8 cellular contexts compared by ENCODE assay signal in the genomic region with DNA sequence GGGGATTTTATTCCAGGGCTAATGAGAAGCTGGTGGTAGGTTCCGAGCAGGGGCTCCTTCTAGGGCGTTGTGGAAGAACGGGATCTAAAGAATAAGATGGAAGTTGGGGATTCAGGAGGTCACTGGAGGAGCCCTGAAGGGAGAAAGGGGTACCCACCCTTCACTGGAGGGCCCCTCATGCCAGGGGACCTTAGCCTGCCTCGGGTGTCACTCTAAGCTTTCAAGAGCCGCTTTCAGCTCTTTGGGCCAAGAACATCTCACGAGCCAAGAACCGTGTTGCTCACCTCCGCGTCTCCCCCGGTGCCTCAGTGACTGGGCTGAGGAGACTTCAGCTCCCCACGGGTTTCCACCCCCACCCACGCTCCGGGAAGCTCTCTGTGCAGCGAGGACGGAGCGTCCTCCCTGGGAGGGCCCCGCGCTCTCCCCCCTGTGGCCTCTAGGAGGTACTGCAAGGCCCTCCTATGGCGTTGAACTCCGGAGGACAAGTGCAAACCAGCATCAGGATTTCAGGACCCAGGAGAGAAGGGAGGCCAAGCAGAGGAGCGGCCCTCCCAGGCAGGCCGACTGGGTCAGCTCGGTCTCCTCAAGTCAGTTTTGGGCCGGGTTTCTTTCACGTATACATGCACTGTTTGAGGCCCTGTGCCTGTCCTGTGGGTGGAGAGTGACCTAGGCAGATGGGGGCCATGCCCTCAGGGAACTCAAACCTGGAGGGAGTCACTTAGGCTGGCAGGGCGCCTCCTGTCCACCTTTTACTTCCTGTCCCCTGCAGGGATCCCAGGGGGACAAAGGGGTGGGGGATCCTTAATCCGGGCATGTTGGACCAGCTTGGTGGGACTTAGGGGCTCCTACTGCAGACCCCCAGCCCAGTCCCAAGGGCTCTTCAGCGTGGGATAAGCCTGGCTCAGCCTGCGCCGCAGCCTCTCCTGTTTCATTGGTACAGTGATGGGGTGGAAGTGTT. TPM values are rescaled to one million over a fixed set of nuclear protein-coding genes. Genes with fewer than 3 reads are reported as not detected.
DNase-seq lines count a peak whose midpoint lies in the region; ATAC-seq and FAIRE-seq lines count a peak whose summit lies in the region.

No MANE protein-coding gene starts in this region.

- no peak overlapping the region for H3K23ac ChIP-seq in mesendoderm (ENCODE audit: low read length)

- H3K27me3 Mint-ChIP-seq in activated CD8-positive, alpha-beta T cell treated with anti-CD3 and anti-CD28 coated beads, Interleukin-2, amount 10 ng/mL, durations not matched to agents 7 days and 5 days (ENCODE audit: low read depth) = peaks cover 17% of the 10 kb centered on the region

- H3K27me3 ChIP-seq in mesendoderm (ENCODE audit: insufficient read depth, low read length, poor library complexity) = no peaks in the 10 kb centered on the region

- peak; percentile 95 for DNase-seq in AG20443 (ENCODE audit: low spot score)
- peak; percentile 92 for DNase-seq in GM19239 (ENCODE audit: insufficient read length, low spot score)
- DNase-seq in NCI-H226 = peak; percentile 50
- DNase-seq in activated CD8-positive, alpha-beta T cell treated with anti-CD3 and anti-CD28 coated beads, Interleukin-2, amount 10 ng/mL, durations not matched to agents 7 days and 5 days = peak; percentile 69
- DNase-seq in effector CD8-positive, alpha-beta T cell (lab: John Stamatoyannopoulos, UW) = peak; percentile 51
- DNase-seq in mesendoderm = peak; percentile 80
- DNase-seq in stimulated activated CD8-positive, alpha-beta memory T cell treated with anti-CD3 and anti-CD28 coated beads, Interleukin-2, amount 100 ng/mL, for 1 hour (ENCODE audit: low read depth in 2 of 2) = peak; percentile 43 to 56

- H3K4me1 Mint-ChIP-seq in activated CD8-positive, alpha-beta T cell treated with anti-CD3 and anti-CD28 coated beads, Interleukin-2, amount 10 ng/mL, durations not matched to agents 7 days and 5 days (ENCODE audit: low read depth) = peaks cover 4% of the 10 kb centered on the region

- H3K27ac Mint-ChIP-seq in activated CD8-positive, alpha-beta T cell treated with anti-CD3 and anti-CD28 coated beads, Interleukin-2, amount 10 ng/mL, durations not matched to agents 7 days and 5 days = no peak overlapping the region

- WGBS in mesendoderm (ENCODE audit: extremely low coverage, insufficient coverage, low lambda C conversion rate) = no CpG with 5 or more reads among the region's 30 CpGs

- POLR2A ChIA-PET in activated CD8-positive, alpha-beta T cell treated with anti-CD3 and anti-CD28 coated beads, Interleukin-2, amount 10 ng/mL, durations not matched to agents 7 days and 5 days (lab: Charles Lee) = interaction anchor here (0.6 to 1.0 kb wide), 3 partner anchors 13 to 471 kb away, joined by 3 to 4 read pairs (median 3); no protein-coding TSS in a partner anchor

- H3K9ac ChIP-seq in mesendoderm (ENCODE audit: low read length) = no peak overlapping the region

- no peak overlapping the region for H2BK15ac ChIP-seq in mesendoderm (replicated peaks; ENCODE audit: low read depth)

- H2AK5ac ChIP-seq in mesendoderm (ENCODE audit: low read length) = no peak overlapping the region

- no peaks in the 10 kb centered on the region for H3K36me3 Mint-ChIP-seq in activated CD8-positive, alpha-beta T cell treated with anti-CD3 and anti-CD28 coated beads, Interleukin-2, amount 10 ng/mL, durations not matched to agents 7 days and 5 days (ENCODE audit: low read depth)

- H2BK120ac ChIP-seq in mesendoderm (ENCODE audit: low read depth, low read length) = no peak overlapping the region

- peaks cover 11% of the 10 kb centered on the region for H3K36me3 ChIP-seq in mesendoderm (ENCODE audit: control insufficient read depth, insufficient read depth, low read length)

- no peak overlapping the region for H2BK5ac ChIP-seq in mesendoderm (ENCODE audit: low read length)

- H3K56ac ChIP-seq in mesendoderm (ENCODE audit: low read length) = peak overlapping the region; percentile 51

- H3K4me2 ChIP-seq in mesendoderm (ENCODE audit: low read length) = no peak overlapping the region

- H3K4ac ChIP-seq in mesendoderm (ENCODE audit: low read depth, low read length) = no peak overlapping the region

- no peak overlapping the region for H3K27ac ChIP-seq in mesendoderm (ENCODE audit: low read depth, low read length)

- no peak overlapping the region for H3K4me3 Mint-ChIP-seq in activated CD8-positive, alpha-beta T cell treated with anti-CD3 and anti-CD28 coated beads, Interleukin-2, amount 10 ng/mL, durations not matched to agents 7 days and 5 days

- CTCF ChIA-PET in activated CD8-positive, alpha-beta T cell treated with anti-CD3 and anti-CD28 coated beads, Interleukin-2, amount 10 ng/mL, durations not matched to agents 7 days and 5 days (lab: Charles Lee) = interaction anchor here (0.6 to 2.5 kb wide), 48 partner anchors 9 to 429 kb away, joined by 3 to 38 read pairs (median 4); partner anchors contain the start of genes COX6B1, FFAR1 and FFAR3

- peak; percentile 92 for ATAC-seq in activated CD8-positive, alpha-beta T cell treated with anti-CD3 and anti-CD28 coated beads, Interleukin-2, amount 10 ng/mL, durations not matched to agents 7 days and 5 days
- ATAC-seq in HG02571 (IDR thresholded peaks at IDR 0.05; ENCODE audit: unreplicated experiment) = no peak

- FAIRE-seq in GM19239 (lab: Jason Lieb, UNC) = peak; percentile 96

- no peaks in the 10 kb centered on the region for H3K9me3 Mint-ChIP-seq in activated CD8-positive, alpha-beta T cell treated with anti-CD3 and anti-CD28 coated beads, Interleukin-2, amount 10 ng/mL, durations not matched to agents 7 days and 5 days (ENCODE audit: insufficient read depth)

- H3K4me1 ChIP-seq in mesendoderm (ENCODE audit: control insufficient read depth, low read depth, low read length) = no peaks in the 10 kb centered on the region

- no peak overlapping the region for H3K4me3 ChIP-seq in mesendoderm (ENCODE audit: low read length)

- no peak overlapping the region for H4K8ac ChIP-seq in mesendoderm (ENCODE audit: low read depth, low read length)

- H3K79me2 ChIP-seq in mesendoderm (ENCODE audit: control insufficient read depth, insufficient read depth, low read length) = no peaks in the 10 kb centered on the region

- no peak overlapping the region for H4K5ac ChIP-seq in mesendoderm (ENCODE audit: low read length)

- no peaks in the 10 kb centered on the region for H3K79me1 ChIP-seq in mesendoderm (ENCODE audit: low read length)

- H3K18ac ChIP-seq in mesendoderm (ENCODE audit: low read length) = no peak overlapping the region

RNA-seq across cellular contexts. Expression of gene KRTDAP, which starts 5.1 kb away (rescaled TPM):
- total RNA-seq in activated CD8-positive, alpha-beta T cell treated with anti-CD3 and anti-CD28 coated beads, Interleukin-2, amount 10 ng/mL, durations not matched to agents 7 days and 5 days = not detected
- polyA plus RNA-seq in mesendoderm (2013, experiment 1 of 2) = 1.7 TPM
- polyA plus RNA-seq in mesendoderm (2013, experiment 2 of 2) = 1.7 TPM

RNA-seq across cellular contexts. Expression of gene DMKN, which starts 18.1 kb away (rescaled TPM):
- not detected for total RNA-seq in activated CD8-positive, alpha-beta T cell treated with anti-CD3 and anti-CD28 coated beads, Interleukin-2, amount 10 ng/mL, durations not matched to agents 7 days and 5 days
- 602 TPM for polyA plus RNA-seq in mesendoderm (2013, experiment 1 of 2)
- 595 TPM for polyA plus RNA-seq in mesendoderm (2013, experiment 2 of 2)

RNA-seq across cellular contexts. Expression of gene SBSN, which starts 32.7 kb away (rescaled TPM):
- total RNA-seq in activated CD8-positive, alpha-beta T cell treated with anti-CD3 and anti-CD28 coated beads, Interleukin-2, amount 10 ng/mL, durations not matched to agents 7 days and 5 days = not detected
- not detected for polyA plus RNA-seq in mesendoderm (2013, experiment 1 of 2)
- polyA plus RNA-seq in mesendoderm (2013, experiment 2 of 2) = not detected

RNA-seq across cellular contexts. Expression of gene GAPDHS, which starts 37.9 kb away (rescaled TPM):
- not detected for total RNA-seq in activated CD8-positive, alpha-beta T cell treated with anti-CD3 and anti-CD28 coated beads, Interleukin-2, amount 10 ng/mL, durations not matched to agents 7 days and 5 days
- 0.10 TPM for polyA plus RNA-seq in mesendoderm (2013, experiment 1 of 2)
- polyA plus RNA-seq in mesendoderm (2013, experiment 2 of 2) = 0.03 TPM

RNA-seq across cellular contexts. Expression of gene FFAR2, which starts 47.3 kb away (rescaled TPM):
- total RNA-seq in activated CD8-positive, alpha-beta T cell treated with anti-CD3 and anti-CD28 coated beads, Interleukin-2, amount 10 ng/mL, durations not matched to agents 7 days and 5 days = not detected
- not detected for polyA plus RNA-seq in mesendoderm (2013, experiment 1 of 2)
- not detected for polyA plus RNA-seq in mesendoderm (2013, experiment 2 of 2)
